Comparison of ENCODE assay signal across 7 cellular contexts in the genomic region with DNA sequence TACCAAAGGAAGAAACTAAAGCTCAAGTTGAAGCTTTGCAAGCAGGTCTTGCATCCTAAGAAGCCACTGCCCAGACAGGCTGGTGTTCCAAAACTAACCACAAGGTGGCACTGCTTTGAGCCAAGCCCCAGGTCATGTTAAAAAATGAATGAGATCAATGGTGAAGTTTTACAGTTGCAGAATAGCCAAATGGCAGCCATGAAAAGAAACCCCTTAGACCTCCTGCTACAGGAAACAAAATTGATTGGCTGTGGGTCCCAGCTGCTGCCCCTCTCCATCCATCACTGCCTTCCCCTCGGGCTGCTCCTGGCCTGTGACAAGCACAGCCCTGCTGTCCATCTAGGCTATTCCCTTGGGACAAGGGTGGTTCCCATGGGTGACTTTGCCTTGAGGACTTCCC. TPM values are rescaled to one million over a fixed set of nuclear protein-coding genes. Genes with fewer than 3 reads are reported as not detected.
DNase-seq lines count a peak whose midpoint lies in the region; ATAC-seq, FAIRE-seq and TF ChIP-seq lines count a peak whose summit lies in the region.

No MANE protein-coding gene starts in this region.

- peak; percentile 94 for TF ChIP-seq CTCF in mesothelial cell of epicardium (IDR thresholded peaks at IDR 0.05; ENCODE audit: unreplicated experiment)

- FAIRE-seq in GM12891 (lab: Jason Lieb, UNC) = peak; percentile 93

- H3K9me3 Mint-ChIP-seq in mesothelial cell of epicardium = no peaks in the 10 kb centered on the region

- H3K4me3 Mint-ChIP-seq in mesothelial cell of epicardium = no peak overlapping the region

- DNase-seq in GM12891 (ENCODE audit: insufficient read length, low spot score) = peak; percentile 32
- DNase-seq in NCI-H446 treated with DMSO at 0.1 percent for 48 hours (lab: John Stamatoyannopoulos, UW) = peak; percentile 30
- peak; percentile 90 to 91 for DNase-seq in activated CD4-positive, alpha-beta T cell treated with anti-CD3 and anti-CD28 coated beads, Interleukin-2, amount 50 U/mL, for 48 hours
- peak; percentile 70 for DNase-seq in effector CD4-positive, alpha-beta T cell
- peak in 1 of 2 experiments; percentile 80 for DNase-seq in mesothelial cell of epicardium (ENCODE audit: low spot score in 2 of 2, unreplicated experiment in 2 of 2)
- DNase-seq in stimulated activated CD8-positive, alpha-beta memory T cell treated with anti-CD3 and anti-CD28 coated beads, Interleukin-4, amount 100 ng/mL, for 4 hours (ENCODE audit: low read depth in 2 of 2, low spot score in 1 of 2) = peak; percentile 45 to 64

- H3K27ac Mint-ChIP-seq in mesothelial cell of epicardium = no peak overlapping the region

- H3K27me3 Mint-ChIP-seq in mesothelial cell of epicardium (ENCODE audit: low read depth) = no peaks in the 10 kb centered on the region

- H3K36me3 Mint-ChIP-seq in mesothelial cell of epicardium = peaks cover 2% of the 10 kb centered on the region

- ATAC-seq in HG02885 (IDR thresholded peaks at IDR 0.05; ENCODE audit: poor library complexity, unreplicated experiment) = peak; percentile 33

- TF ChIP-seq POLR2A in GM12891 (IDR thresholded peaks at IDR 0.05; ENCODE audit: low read depth, low read length) = no peak

- H3K4me1 Mint-ChIP-seq in mesothelial cell of epicardium = no peaks in the 10 kb centered on the region

TF ChIP-seq in GM12891, 5 proteins besides CTCF, POLR2A, EP300 and RAD21:
- TF ChIP-seq TAF1 (IDR thresholded peaks at IDR 0.05; ENCODE audit: low read depth, low read length) (no peak), POU2F2 (IDR thresholded peaks at IDR 0.05; ENCODE audit: low read depth, low read length) (no peak), PAX5 (IDR thresholded peaks at IDR 0.05; ENCODE audit: insufficient read depth, low read length, severe bottlenecking) (no peak), POLR2AphosphoS5 (IDR thresholded peaks at IDR 0.05; ENCODE audit: low read depth, low read length) (no peak), SPI1 (IDR thresholded peaks at IDR 0.05; ENCODE audit: low read depth, low read length) (no peak)

RNA-seq across cellular contexts. Expression of a gene that starts 20.7 kb away (rescaled TPM):
- 24.3 TPM for polyA plus RNA-seq in GM12891 (2012; ENCODE audit: low read depth, missing spikeins)
- total RNA-seq in mesothelial cell of epicardium = 11.4 to 12.8 TPM (median 11.9 TPM) in 3 replicates

RNA-seq across cellular contexts. Expression of a gene that starts 47.5 kb away (rescaled TPM):
- polyA plus RNA-seq in GM12891 (2012; ENCODE audit: low read depth, missing spikeins) = 18.7 TPM
- total RNA-seq in mesothelial cell of epicardium = 9.3 to 12.2 TPM (median 9.7 TPM) in 3 replicates

RNA-seq across cellular contexts. Expression of a gene that starts 47.7 kb away (rescaled TPM):
- 0.32 TPM for polyA plus RNA-seq in GM12891 (2012; ENCODE audit: low read depth, missing spikeins)
- total RNA-seq in mesothelial cell of epicardium = 0.71 to 0.84 TPM (median 0.78 TPM) in 3 replicates
